In genomic region chr1:233635765-233636502, GRCh38 we compare ENCODE assay signal across 13 cellular contexts. TPM values are rescaled to one million over a fixed set of nuclear protein-coding genes. Genes with fewer than 3 reads are reported as not detected.
DNase-seq lines count a peak whose midpoint lies in the region; ATAC-seq and TF ChIP-seq lines count a peak whose summit lies in the region.
"Had no signal": no experiment of that assay in that cellular context is flagged by ENCODE, and none has a peak within 500 bp of the region (broad histone marks: within the 10 kb centered on the region; RNA-seq: fewer than 3 reads in every experiment).

No MANE protein-coding gene starts in this region.

- H3K4me1 ChIP-seq in mammary epithelial cell (ENCODE audit: insufficient read depth, low read length) (no peaks in the 10 kb centered on the region), PC-3 (ENCODE audit: insufficient read depth, low read length) (peaks cover 10% of the 10 kb centered on the region), upper lobe of right lung (no peaks in the 10 kb centered on the region)
- H3K4me1 ChIP-seq: HAP-1 had no signal

- H3K27ac ChIP-seq in mammary epithelial cell (ENCODE audit: insufficient read depth, low read depth, low read length): no peak overlapping the region
- H3K27ac ChIP-seq in PC-3 (ENCODE audit: low read length): no peak overlapping the region
- H3K27ac ChIP-seq in upper lobe of right lung: no peak overlapping the region
- H3K27ac ChIP-seq: A549 had no signal

- ATAC-seq in PC-3 (peak; percentile 95), upper lobe of right lung (peak; percentile 9)
- ATAC-seq: A549 had no signal

- H3K9me3 Mint-ChIP-seq in MCF 10A (ENCODE audit: unreplicated experiment) (peaks cover 10% of the 10 kb centered on the region), chondrocyte (ENCODE audit: low read depth) (peaks cover 7% of the 10 kb centered on the region), immature natural killer cell (peaks cover 0 to 6% (median 3%) of the 10 kb centered on the region in 6 donors)

- POLR2A ChIA-PET in MCF 10A (lab: Yijun Ruan, JAX) (interaction anchor here (0.6 to 2.5 kb wide), 6 partner anchors 9 to 32 kb away, joined by 3 to 12 read pairs (median 3); partner anchors contain the start of gene KCNK1), PC-3 (lab: Charles Lee; ENCODE audit: unreplicated experiment) (interaction anchor here (0.5 kb wide), 1 partner anchor 208 kb away, joined by 3 read pairs; no protein-coding TSS in a partner anchor)

- H3K4me1 Mint-ChIP-seq in MCF 10A (ENCODE audit: insufficient read depth, unreplicated experiment): peaks cover 26% of the 10 kb centered on the region
- H3K4me1 Mint-ChIP-seq in chondrocyte (ENCODE audit: low read depth): no peaks in the 10 kb centered on the region
- H3K4me1 Mint-ChIP-seq in immature natural killer cell: no peaks in the 10 kb centered on the region
- H3K4me1 Mint-ChIP-seq: natural killer cell had no signal

- H3K27me3 ChIP-seq in mammary epithelial cell (ENCODE audit: insufficient read depth, low read length) (no peaks in the 10 kb centered on the region), PC-3 (ENCODE audit: low read length) (no peaks in the 10 kb centered on the region), upper lobe of right lung (no peaks in the 10 kb centered on the region)

- no peaks in the 10 kb centered on the region for H3K9me2 ChIP-seq in PC-3 (replicated peaks; ENCODE audit: low read length)

- WGBS in mammary epithelial cell (ENCODE audit: low coverage, missing lambda C conversion rate): 99% methylated on average over 8 of the region's 8 CpGs

- H3K27ac Mint-ChIP-seq in MCF 10A (ENCODE audit: low read depth, unreplicated experiment) (no peak overlapping the region), chondrocyte (ENCODE audit: unreplicated experiment) (no peak overlapping the region), immature natural killer cell (no peak overlapping the region)
- H3K27ac Mint-ChIP-seq: natural killer cell had no signal

- H3K9me3 ChIP-seq in mammary epithelial cell (replicated peaks; ENCODE audit: insufficient read depth, low read length): no peaks in the 10 kb centered on the region
- no peaks in the 10 kb centered on the region for H3K9me3 ChIP-seq in PC-3 (ENCODE audit: low read length)
- no peaks in the 10 kb centered on the region for H3K9me3 ChIP-seq in upper lobe of right lung
- H3K9me3 ChIP-seq: A549, HAP-1 had no signal

- no peak for TF ChIP-seq CTCF in MCF 10A (IDR thresholded peaks at IDR 0.05; ENCODE audit: unreplicated experiment)
- TF ChIP-seq CTCF in mammary epithelial cell (conservative IDR thresholded peaks at IDR 0.05 in 1 of 2, IDR thresholded peaks at IDR 0.05 in 1 of 2; ENCODE audit: extremely low read depth in 1 of 2, insufficient read depth in 1 of 2, low read depth in 1 of 2, low read length in 2 of 2): no peak
- TF ChIP-seq CTCF in PC-3 (conservative IDR thresholded peaks at IDR 0.05; ENCODE audit: low read depth, low read length): no peak
- TF ChIP-seq CTCF in fibroblast of villous mesenchyme (IDR thresholded peaks at IDR 0.05; ENCODE audit: insufficient read depth, low read depth, low read length): no peak
- no peak for TF ChIP-seq CTCF in upper lobe of right lung (IDR thresholded peaks at IDR 0.05)
- TF ChIP-seq CTCF in chondrocyte (IDR thresholded peaks at IDR 0.05): no peak

- no peak overlapping the region for H3K9ac ChIP-seq in mammary epithelial cell (ENCODE audit: insufficient read depth, low read length)
- H3K9ac ChIP-seq in PC-3 (ENCODE audit: low read length): no peak overlapping the region

- dilution Hi-C loops in mammary epithelial cell (cut with HindIII; ENCODE audit: low sequenced_read_pairs): no loop called here

- intact Hi-C loops in MCF 10A (cut with micrococcal nuclease): no loop called here
- intact Hi-C loops in mammary epithelial cell (cut with micrococcal nuclease): no loop called here
- intact Hi-C loops in PC-3 (cut with micrococcal nuclease): no loop called here
- intact Hi-C loops in upper lobe of right lung (cut with DNase I): no loop called here

- H3K36me3 Mint-ChIP-seq in MCF 10A (ENCODE audit: insufficient read depth, unreplicated experiment): peaks cover 21% of the 10 kb centered on the region
- no peaks in the 10 kb centered on the region for H3K36me3 Mint-ChIP-seq in chondrocyte (ENCODE audit: low read depth)
- H3K36me3 Mint-ChIP-seq in immature natural killer cell: peaks cover 0 to 4% (median 0%) of the 10 kb centered on the region in 3 donors
- H3K36me3 Mint-ChIP-seq: natural killer cell had no signal

- no TSS peak for BruUV-seq in MCF 10A (replicated peaks; lab: Mats Ljungman, UMichigan)
- BruUV-seq in mammary epithelial cell (replicated peaks; lab: Mats Ljungman, UMichigan): no TSS peak
- BruUV-seq in PC-3 (replicated peaks; lab: Mats Ljungman, UMichigan): no TSS peak

- in situ Hi-C loops in mammary epithelial cell (cut with MboI; ENCODE audit: low sequenced_read_pairs in 2 of 2): no loop called here

- H3K4me3 Mint-ChIP-seq in MCF 10A (ENCODE audit: unreplicated experiment) (no peak overlapping the region), chondrocyte (ENCODE audit: unreplicated experiment) (no peak overlapping the region), immature natural killer cell (no peak overlapping the region)
- H3K4me3 Mint-ChIP-seq: natural killer cell had no signal

- CTCF ChIA-PET in MCF 10A (lab: Yijun Ruan, JAX): interaction anchor here (0.6 to 1.2 kb wide), 4 partner anchors 17 to 401 kb away, joined by 3 read pairs; no protein-coding TSS in a partner anchor
- CTCF ChIA-PET in mammary epithelial cell (lab: Charles Lee; ENCODE audit: low non-redundant PET): interaction anchor here (0.7 kb wide), 1 partner anchor 124 kb away, joined by 4 read pairs; no protein-coding TSS in a partner anchor
- CTCF ChIA-PET in PC-3 (lab: Charles Lee): interaction anchor here (0.7 kb wide), 1 partner anchor 43 kb away, joined by 3 read pairs; no protein-coding TSS in a partner anchor

- H3K79me2 ChIP-seq in mammary epithelial cell (ENCODE audit: insufficient read depth, low read length) (peaks cover 32% of the 10 kb centered on the region), PC-3 (ENCODE audit: low read length) (peaks cover 66% of the 10 kb centered on the region)

- no peak overlapping the region for H3K4me2 ChIP-seq in mammary epithelial cell (ENCODE audit: insufficient read depth, low read depth, low read length)
- peak overlapping the region; percentile 22 for H3K4me2 ChIP-seq in PC-3 (ENCODE audit: low read length)
- H3K4me2 ChIP-seq: A549 had no signal

- H3K36me3 ChIP-seq in mammary epithelial cell (ENCODE audit: insufficient read depth, low read length) (peaks cover 2% of the 10 kb centered on the region), PC-3 (ENCODE audit: low read depth, low read length) (peaks cover 45% of the 10 kb centered on the region), upper lobe of right lung (no peaks in the 10 kb centered on the region)
- H3K36me3 ChIP-seq: HAP-1 had no signal

- DNase-seq in MCF 10A (ENCODE audit: unreplicated experiment) (peak; percentile 78), mammary epithelial cell (no peak), PC-3 (peak; percentile 64), fibroblast of villous mesenchyme (ENCODE audit: low read depth) (peak; percentile 76), upper lobe of right lung (no peak), chondrocyte (ENCODE audit: low spot score) (no peak), immature natural killer cell (no peak)
- no peak for DNase-seq in activated CD4-positive, alpha-beta T cell treated with anti-CD3 and anti-CD28 coated beads, Interleukin-2, amount 50 U/mL, for 48 hours
- DNase-seq: aorta, MV-4-11, natural killer cell had no signal

- H4K20me1 ChIP-seq in mammary epithelial cell (ENCODE audit: insufficient read depth, low read length) (no peaks in the 10 kb centered on the region), PC-3 (ENCODE audit: low read length) (peaks cover 4% of the 10 kb centered on the region; the same call in 1 of the 2 replicates)

- H3F3A ChIP-seq in PC-3 (ENCODE audit: low read length, unreplicated experiment): no peaks in the 10 kb centered on the region

- H2AFZ ChIP-seq in mammary epithelial cell (ENCODE audit: low read depth, low read length) (no peak overlapping the region), PC-3 (ENCODE audit: low read length) (no peak overlapping the region)

- H3K4me3 ChIP-seq in mammary epithelial cell (replicated peaks in 1 of 3; ENCODE audit: insufficient read depth in 1 of 3, low read depth in 2 of 3, low read length in 3 of 3) (no peak overlapping the region), PC-3 (ENCODE audit: low read length) (no peak overlapping the region), fibroblast of villous mesenchyme (ENCODE audit: low read depth, low read length) (no peak overlapping the region), upper lobe of right lung (no peak overlapping the region)
- H3K4me3 ChIP-seq: A549, HAP-1 had no signal

- H3K27me3 Mint-ChIP-seq in MCF 10A (ENCODE audit: insufficient read depth, unreplicated experiment) (no peaks in the 10 kb centered on the region), chondrocyte (ENCODE audit: low read depth) (peaks cover 2% of the 10 kb centered on the region), immature natural killer cell (ENCODE audit: low read depth in 3 of 3) (peaks cover 1 to 11% (median 2%) of the 10 kb centered on the region in 3 donors)

RNA-seq across cellular contexts. Expression of gene KCNK1, which starts 22.0 kb away (rescaled TPM):
- 24.3 and 41.3 TPM in 2 replicates for total RNA-seq in MCF 10A (2022)
- 10 to 100 TPM in 1 of 2 donors, 1 to 10 TPM in 1; 9.0 to 20.6 TPM for total RNA-seq in mammary epithelial cell
- polyA plus RNA-seq in mammary epithelial cell: 20.8 TPM
- 13.4 TPM for polyA minus RNA-seq in mammary epithelial cell
- total RNA-seq in PC-3 (2014; rRNA removed): 31.1 and 34.7 TPM in 2 replicates
- 2.6 and 4.3 TPM in 2 replicates for total RNA-seq in fibroblast of villous mesenchyme
- total RNA-seq in upper lobe of right lung: 7.3 TPM
- total RNA-seq in chondrocyte: 0.24 to 0.37 TPM (median 0.31 TPM) in 3 replicates
- not detected for polyA plus RNA-seq in immature natural killer cell

Comparison
In these comparisons a context has a peak if more than half of its experiments do, and no peak if none do; other contexts are left out.
1. DNase-seq: peak in MCF 10A (single experiment), PC-3 (single experiment) and fibroblast of villous mesenchyme (single experiment); none in mammary epithelial cell (single experiment), upper lobe of right lung (single experiment), chondrocyte (single experiment), activated CD4-positive, alpha-beta T cell treated with anti-CD3 and anti-CD28 coated beads, Interleukin-2, amount 50 U/mL, for 48 hours (0 of 2) and immature natural killer cell (0 of 3).